ENCODE assay signal across 20 cellular contexts in the genomic region with DNA sequence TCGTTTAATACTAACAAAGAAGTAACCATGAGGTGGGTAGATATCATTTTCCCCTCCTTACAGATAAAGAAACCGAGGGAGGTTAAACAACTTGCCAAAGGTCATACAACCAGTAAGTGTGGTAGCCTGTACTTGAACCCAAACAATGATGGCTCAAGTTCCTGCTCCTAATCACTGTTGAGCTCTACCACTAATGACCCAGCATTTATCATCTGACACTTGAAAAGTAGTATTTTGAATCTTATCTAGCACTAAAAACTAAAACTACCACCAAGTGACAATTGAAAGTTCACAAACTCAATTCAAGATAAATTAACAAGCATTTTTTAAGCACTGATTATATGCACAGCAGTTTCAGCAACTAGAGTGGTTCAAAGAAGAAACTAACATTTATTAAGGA.
"Had no signal": no experiment of that assay in that cellular context is flagged by ENCODE, and none has a peak within 500 bp of the region (broad histone marks: within the 10 kb centered on the region; RNA-seq: fewer than 3 reads in every experiment).

No MANE protein-coding gene starts in this region.

- H3K27me3 Mint-ChIP-seq: activated CD4-positive, alpha-beta T cell treated with anti-CD3 and anti-CD28 coated beads for 36 hours; activated naive CD8-positive, alpha-beta T cell treated with anti-CD3 and anti-CD28 coated beads, Interleukin-2, amount 50 U/mL, for 24 hours; brain; naive B cell had no signal

- H3K4me3 ChIP-seq: colonic mucosa, mucosa of descending colon, prostate gland, upper lobe of right lung had no signal

- DNase-seq: activated CD4-positive, alpha-beta T cell treated with anti-CD3 and anti-CD28 coated beads for 36 hours; activated CD4-positive, alpha-beta T cell treated with anti-CD3 and anti-CD28 coated beads, Interleukin-2, amount 50 U/mL, for 48 hours; activated naive CD4-positive, alpha-beta T cell; activated naive CD8-positive, alpha-beta T cell treated with anti-CD3 and anti-CD28 coated beads, Interleukin-2, amount 50 U/mL, for 24 hours; anterior cingulate cortex; central memory CD4-positive, alpha-beta T cell; colonic mucosa; foreskin melanocyte; head of caudate nucleus; kidney glomerular epithelial cell; left ventricle myocardium superior; mucosa of descending colon; naive B cell; right cardiac atrium; SW 1271; T-helper 2 cell; upper lobe of right lung had no signal

- H3K36me3 ChIP-seq: colonic mucosa, prostate gland, upper lobe of right lung had no signal

- H3K27ac Mint-ChIP-seq: activated CD4-positive, alpha-beta T cell treated with anti-CD3 and anti-CD28 coated beads for 36 hours; activated naive CD8-positive, alpha-beta T cell treated with anti-CD3 and anti-CD28 coated beads, Interleukin-2, amount 50 U/mL, for 24 hours; brain; naive B cell; WTC11 had no signal

- H3K4me3 Mint-ChIP-seq: activated CD4-positive, alpha-beta T cell treated with anti-CD3 and anti-CD28 coated beads for 36 hours; activated naive CD8-positive, alpha-beta T cell treated with anti-CD3 and anti-CD28 coated beads, Interleukin-2, amount 50 U/mL, for 24 hours; brain; naive B cell; WTC11 had no signal

- H3K27me3 ChIP-seq: colonic mucosa, upper lobe of right lung had no signal

- H3K27ac ChIP-seq: colonic mucosa, prostate gland, upper lobe of right lung had no signal

- H3K36me3 Mint-ChIP-seq: WTC11 had no signal

- H3K4me1 ChIP-seq: colonic mucosa, prostate gland had no signal

- H3K9me3 Mint-ChIP-seq: activated naive CD8-positive, alpha-beta T cell treated with anti-CD3 and anti-CD28 coated beads, Interleukin-2, amount 50 U/mL, for 24 hours; naive B cell; WTC11 had no signal

- H3K9me3 ChIP-seq: colonic mucosa, mucosa of descending colon, prostate gland, upper lobe of right lung had no signal

- ATAC-seq: activated CD4-positive, alpha-beta T cell treated with anti-CD3 and anti-CD28 coated beads for 36 hours; left ventricle myocardium superior; mucosa of descending colon; right cardiac atrium; upper lobe of right lung; WTC11 had no signal
